In genomic region chr17:75753193-75753513, GRCh38 we compare ENCODE assay signal across 10 cellular contexts. TPM values are rescaled to one million over a fixed set of nuclear protein-coding genes. Genes with fewer than 3 reads are reported as not detected.
A peak's percentile ranks its signal among the peaks of the same experiment; 100 is the strongest.
DNase-seq lines count a peak whose midpoint lies in the region; ATAC-seq, FAIRE-seq and TF ChIP-seq lines count a peak whose summit lies in the region.
"Had no signal": no experiment of that assay in that cellular context is flagged by ENCODE, and none has a peak within 500 bp of the region (broad histone marks: within the 10 kb centered on the region; RNA-seq: fewer than 3 reads in every experiment).

No MANE protein-coding gene starts in this region.

- H3K9me3 Mint-ChIP-seq in type B pancreatic cell: no peaks in the 10 kb centered on the region

- H4K20me1 ChIP-seq in DOHH2 (ENCODE audit: control insufficient read depth, insufficient read depth, low read depth, low read length): no peaks in the 10 kb centered on the region
- H4K20me1 ChIP-seq in OCI-LY3 (ENCODE audit: insufficient read depth, low read length): no peaks in the 10 kb centered on the region

- no peaks in the 10 kb centered on the region for H3K36me3 Mint-ChIP-seq in type B pancreatic cell

- H3K9me2 ChIP-seq in DOHH2 (replicated peaks; ENCODE audit: control insufficient read depth, low read length): no peaks in the 10 kb centered on the region

- DNase-seq in esophagus squamous epithelium (lab: John Stamatoyannopoulos, UW) (no peak), psoas muscle (no peak), type B pancreatic cell (ENCODE audit: extremely low spot score, unreplicated experiment) (no peak), amniotic stem cell (lab: John Stamatoyannopoulos, UW) (no peak), urothelium cell line (ENCODE audit: low spot score) (no peak)
- DNase-seq: NCI-H2107 had no signal

- no peak for FAIRE-seq in urothelium cell line (lab: Jason Lieb, UNC)
- FAIRE-seq: endothelial cell of umbilical vein had no signal

- H3K79me2 ChIP-seq in DOHH2 (ENCODE audit: control insufficient read depth, low read length): no peaks in the 10 kb centered on the region
- no peaks in the 10 kb centered on the region for H3K79me2 ChIP-seq in OCI-LY3 (ENCODE audit: low read length)

- H3K9ac ChIP-seq in OCI-LY3 (ENCODE audit: low read length): peak overlapping the region; percentile 86

- H3K27me3 ChIP-seq in DOHH2 (ENCODE audit: control insufficient read depth, low read length) (no peaks in the 10 kb centered on the region), OCI-LY3 (ENCODE audit: low read depth, low read length) (no peaks in the 10 kb centered on the region), esophagus squamous epithelium (no peaks in the 10 kb centered on the region), psoas muscle (ENCODE audit: insufficient read depth in 3 of 3, low read length in 2 of 3) (no peaks in the 10 kb centered on the region)

- ATAC-seq in psoas muscle (no peak), GM18861 (IDR thresholded peaks at IDR 0.05; ENCODE audit: unreplicated experiment) (no peak)

- intact Hi-C loops in esophagus squamous epithelium (cut with DNase I) (loop anchor here (5.0 to 10.0 kb wide), 3 partner anchors 81 to 248 kb away; partner anchors contain the start of gene SMIM5), psoas muscle (cut with DNase I) (no loop called here)

- H3K4me3 ChIP-seq in DOHH2 (ENCODE audit: low read length) (peak overlapping the region; percentile 81), OCI-LY3 (ENCODE audit: low read length) (peak overlapping the region; percentile 84), esophagus squamous epithelium (peak overlapping the region; percentile 4 to 66 (median 40)), psoas muscle (peak overlapping the region; percentile 63)

- peaks cover 4% of the 10 kb centered on the region for H3F3A ChIP-seq in DOHH2 (ENCODE audit: control insufficient read depth, insufficient read depth)

- H3K4me1 Mint-ChIP-seq in type B pancreatic cell (ENCODE audit: unreplicated experiment): peaks cover 6% of the 10 kb centered on the region

- no peaks in the 10 kb centered on the region for H3K36me3 ChIP-seq in DOHH2 (ENCODE audit: control insufficient read depth, low read length)
- no peaks in the 10 kb centered on the region for H3K36me3 ChIP-seq in OCI-LY3 (replicated peaks; ENCODE audit: low read depth, low read length)
- peaks cover 9 to 100% (median 46%) of the 10 kb centered on the region in 3 donors for H3K36me3 ChIP-seq in esophagus squamous epithelium
- H3K36me3 ChIP-seq in psoas muscle (ENCODE audit: insufficient read depth in 1 of 2, low read depth in 1 of 2): no peaks in the 10 kb centered on the region

- H3K27me3 Mint-ChIP-seq in type B pancreatic cell: no peaks in the 10 kb centered on the region

- H3K4me1 ChIP-seq in DOHH2 (ENCODE audit: control insufficient read depth, low read length): peaks cover 36% of the 10 kb centered on the region
- peaks cover 29% of the 10 kb centered on the region for H3K4me1 ChIP-seq in OCI-LY3 (ENCODE audit: low read length)
- H3K4me1 ChIP-seq in esophagus squamous epithelium: peaks cover 12 to 45% (median 12%) of the 10 kb centered on the region in 3 donors
- H3K4me1 ChIP-seq in psoas muscle: peaks cover 8% of the 10 kb centered on the region

- H3K27ac ChIP-seq in DOHH2 (ENCODE audit: low read depth, low read length) (no peak overlapping the region), OCI-LY3 (ENCODE audit: low read length) (peak overlapping the region; percentile 38), esophagus squamous epithelium (peak overlapping the region in 1 of 4 donors; percentile 41), psoas muscle (no peak overlapping the region)

- WGBS in esophagus squamous epithelium, 2 donors: 74 to 76% methylated on average over 9 to 10 of the region's 14 CpGs
- 62 to 69% (median 65%) methylated on average over 14 of the region's 14 CpGs for WGBS in psoas muscle, 3 donors

- H2AFZ ChIP-seq in OCI-LY3 (ENCODE audit: low read depth, low read length): peak overlapping the region; percentile 84

- TF ChIP-seq CTCF in DOHH2 (IDR thresholded peaks at IDR 0.05; ENCODE audit: low read depth, low read length, poor library complexity, severe bottlenecking) (no peak), OCI-LY3 (IDR thresholded peaks at IDR 0.05; ENCODE audit: low read depth, low read length) (no peak), esophagus squamous epithelium (IDR thresholded peaks at IDR 0.05) (no peak), psoas muscle (IDR thresholded peaks at IDR 0.05) (no peak), type B pancreatic cell (conservative IDR thresholded peaks at IDR 0.05) (no peak)

- H3K4me2 ChIP-seq in DOHH2 (ENCODE audit: low read length) (peak overlapping the region; percentile 78), OCI-LY3 (ENCODE audit: low read length) (peak overlapping the region; percentile 96)

- H3K9me3 ChIP-seq in DOHH2 (ENCODE audit: control insufficient read depth, insufficient read depth, low read length): no peaks in the 10 kb centered on the region
- H3K9me3 ChIP-seq in OCI-LY3 (ENCODE audit: insufficient read depth, low read length): no peaks in the 10 kb centered on the region
- no peaks in the 10 kb centered on the region for H3K9me3 ChIP-seq in esophagus squamous epithelium
- H3K9me3 ChIP-seq in psoas muscle: no peaks in the 10 kb centered on the region

- H3K27ac Mint-ChIP-seq in type B pancreatic cell: no peak overlapping the region

- no peak for TF ChIP-seq POLR2A in esophagus squamous epithelium (IDR thresholded peaks at IDR 0.05)

- H3K4me3 Mint-ChIP-seq in type B pancreatic cell: no peak overlapping the region

RNA-seq across cellular contexts. Expression of gene GALK1, which starts 11.8 kb away (rescaled TPM):
- total RNA-seq in esophagus squamous epithelium (10 to 100 TPM; 16.4 to 30.9 (median 20.2) TPM), psoas muscle (10 to 100 TPM in 1 of 4 donors, 1 to 10 TPM in 3; 7.1 to 13.2 (median 9.4) TPM), type B pancreatic cell (ENCODE audit: low replicate concordance) (33.0 and 59.8 TPM in 2 replicates)
- polyA plus RNA-seq in psoas muscle: 10 to 100 TPM in 2 of 3 donors, 1 to 10 TPM in 1; 8.3 to 12.8 (median 11.0) TPM

RNA-seq across cellular contexts. Expression of gene UNK, which starts 31.5 kb away (rescaled TPM):
- total RNA-seq in esophagus squamous epithelium (10 to 100 TPM; 14.8 to 27.3 (median 20.4) TPM), psoas muscle (10 to 100 TPM in 1 of 4 donors, 1 to 10 TPM in 3; 7.9 to 11.6 (median 8.2) TPM), type B pancreatic cell (ENCODE audit: low replicate concordance) (41.9 and 49.7 TPM in 2 replicates)
- polyA plus RNA-seq in psoas muscle: 10 to 100 TPM in 1 of 3 donors, 1 to 10 TPM in 2; 6.9 to 13.7 (median 9.5) TPM

RNA-seq across cellular contexts. Expression of gene ITGB4, which starts 31.9 kb away (rescaled TPM):
- total RNA-seq in esophagus squamous epithelium (100 to 1,000 TPM in 1 of 4 donors, 10 to 100 TPM in 3; 60.6 to 115 (median 82.3) TPM), psoas muscle (1 to 10 TPM; 1.3 to 5.7 (median 3.9) TPM), type B pancreatic cell (ENCODE audit: low replicate concordance) (26.4 and 57.8 TPM in 2 replicates)
- polyA plus RNA-seq in psoas muscle: 1 to 10 TPM; 1.5 to 2.1 (median 1.6) TPM
